In the genomic region with DNA sequence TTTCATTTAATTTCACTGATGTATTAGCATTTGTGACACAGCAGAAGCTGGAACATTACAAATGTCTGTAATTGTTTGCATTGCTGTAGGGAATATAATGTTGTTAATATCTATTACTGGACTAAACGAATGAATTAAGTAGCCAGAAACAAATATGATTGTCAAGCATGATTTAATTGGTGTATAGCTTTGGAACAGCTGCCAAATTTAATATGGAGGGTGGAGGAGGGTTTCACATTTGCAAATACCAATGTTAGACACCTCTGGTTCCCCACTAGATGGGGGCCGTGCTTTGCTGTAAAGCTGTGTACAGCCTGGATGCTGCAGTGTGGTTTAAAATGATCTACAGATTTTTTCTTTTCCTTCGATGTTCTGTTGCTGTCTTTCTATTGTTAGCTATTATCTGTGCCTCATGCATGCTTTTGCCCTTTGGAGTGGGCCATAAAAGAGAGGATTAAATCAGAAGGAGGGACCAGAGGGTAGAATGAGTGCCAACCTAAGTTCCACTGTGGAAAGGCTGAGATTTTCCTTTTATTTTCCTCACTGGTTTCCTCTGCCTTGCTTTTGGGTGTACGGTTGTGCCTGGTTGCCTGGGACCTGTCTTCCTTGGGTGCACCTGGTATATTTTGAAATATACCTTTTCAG, we compare ENCODE assay signal across 7 cellular contexts. TPM values are rescaled to one million over a fixed set of nuclear protein-coding genes. Genes with fewer than 3 reads are reported as not detected.
A peak's percentile ranks its signal among the peaks of the same experiment; 100 is the strongest.
DNase-seq lines count a peak whose midpoint lies in the region; ATAC-seq and TF ChIP-seq lines count a peak whose summit lies in the region.

No MANE protein-coding gene starts in this region.

- ATAC-seq in HG03139 (IDR thresholded peaks at IDR 0.05; ENCODE audit: unreplicated experiment) (no peak), GM21381 (IDR thresholded peaks at IDR 0.05; ENCODE audit: unreplicated experiment) (no peak)

- TF ChIP-seq CTCF in brain microvascular endothelial cell (IDR thresholded peaks at IDR 0.05; ENCODE audit: low read depth, low read length, missing control alignments): peak; percentile 52
- peak; percentile 36 for TF ChIP-seq CTCF in progenitor cell of endocrine pancreas (IDR thresholded peaks at IDR 0.05; ENCODE audit: unreplicated experiment)
- TF ChIP-seq CTCF in transverse colon (IDR thresholded peaks at IDR 0.05): no peak

- no peak overlapping the region for H2AFZ ChIP-seq in GM23248

- H3K79me2 ChIP-seq in GM23248 (ENCODE audit: insufficient read depth): no peaks in the 10 kb centered on the region

- H3K27ac ChIP-seq in GM23248: no peak overlapping the region
- no peak overlapping the region for H3K27ac ChIP-seq in brain microvascular endothelial cell
- no peak overlapping the region for H3K27ac ChIP-seq in transverse colon

- no peaks in the 10 kb centered on the region for H3K27me3 ChIP-seq in GM23248 (replicated peaks; ENCODE audit: insufficient read depth)
- H3K27me3 ChIP-seq in brain microvascular endothelial cell (replicated peaks): no peaks in the 10 kb centered on the region
- no peaks in the 10 kb centered on the region for H3K27me3 ChIP-seq in transverse colon

- no peak overlapping the region for H3K4me2 ChIP-seq in GM23248 (ENCODE audit: unreplicated experiment)

- H3F3A ChIP-seq in GM23248 (ENCODE audit: insufficient read depth): no peaks in the 10 kb centered on the region

- H3K4me1 ChIP-seq in GM23248 (ENCODE audit: insufficient read depth) (no peaks in the 10 kb centered on the region), transverse colon (no peaks in the 10 kb centered on the region)

- no peaks in the 10 kb centered on the region for H3K9me3 Mint-ChIP-seq in progenitor cell of endocrine pancreas (ENCODE audit: low read depth)

- no peak overlapping the region for H3K9ac ChIP-seq in GM23248

- WGBS in GM23248 (ENCODE audit: low coverage in 1 of 2, low lambda C conversion rate in 2 of 2, missing lambda C conversion rate in 2 of 2), 2 experiments: 22 to 23% methylated on average over 4 of the region's 4 CpGs
- 31 to 33% methylated on average over 4 of the region's 4 CpGs for WGBS in transverse colon (ENCODE audit: low coverage in 1 of 2), 2 donors

- H3K36me3 Mint-ChIP-seq in progenitor cell of endocrine pancreas (ENCODE audit: insufficient read depth): no peaks in the 10 kb centered on the region

- H3K27ac Mint-ChIP-seq in progenitor cell of endocrine pancreas: no peak overlapping the region

- no peak overlapping the region for H3K4me3 ChIP-seq in GM23248
- no peak overlapping the region for H3K4me3 ChIP-seq in brain microvascular endothelial cell (ENCODE audit: low read depth, low read length)
- H3K4me3 ChIP-seq in transverse colon: no peak overlapping the region

- TF ChIP-seq POLR2A in transverse colon (IDR thresholded peaks at IDR 0.05): no peak

- DNase-seq in GM23248 (peak; percentile 14), NCI-H2171 treated with DMSO at 0.1 percent for 48 hours (lab: John Stamatoyannopoulos, UW) (peak; percentile 91), brain microvascular endothelial cell (no peak), progenitor cell of endocrine pancreas (ENCODE audit: low spot score, unreplicated experiment) (no peak), transverse colon (no peak)

- in situ Hi-C loops in GM23248 (cut with MboI) (no loop called here), brain microvascular endothelial cell (cut with HindIII; ENCODE audit: low pct_ligation_motif_present, low sequenced_read_pairs) (no loop called here), transverse colon (cut with MboI; ENCODE audit: low pct_ligation_motif_present in 1 of 4, low pct_unique_long_range_greater_than_20kb in 1 of 4, low sequenced_read_pairs in 3 of 4) (no loop called here)

- H4K20me1 ChIP-seq in GM23248 (ENCODE audit: insufficient read depth): no peaks in the 10 kb centered on the region

- no peak overlapping the region for H3K4me3 Mint-ChIP-seq in progenitor cell of endocrine pancreas (ENCODE audit: low read depth)

- intact Hi-C loops in transverse colon (cut with DNase I; ENCODE audit: low total_unique reads): no loop called here

- H3K27me3 Mint-ChIP-seq in progenitor cell of endocrine pancreas: peaks cover 63% of the 10 kb centered on the region

- H3K9me3 ChIP-seq in GM23248 (ENCODE audit: low read depth): no peaks in the 10 kb centered on the region
- H3K9me3 ChIP-seq in transverse colon: no peaks in the 10 kb centered on the region

- no peaks in the 10 kb centered on the region for H3K36me3 ChIP-seq in GM23248 (ENCODE audit: low read depth)
- no peaks in the 10 kb centered on the region for H3K36me3 ChIP-seq in brain microvascular endothelial cell (replicated peaks)
- no peaks in the 10 kb centered on the region for H3K36me3 ChIP-seq in transverse colon

- peaks cover 1% of the 10 kb centered on the region for H3K4me1 Mint-ChIP-seq in progenitor cell of endocrine pancreas (ENCODE audit: low read depth)

- no peaks in the 10 kb centered on the region for H3K9me2 ChIP-seq in GM23248 (ENCODE audit: insufficient read depth)

- no peak for TF ChIP-seq EP300 in transverse colon (IDR thresholded peaks at IDR 0.05; ENCODE audit: low read depth)

RNA-seq across cellular contexts. Expression of gene DNAJB9, which starts 23.1 kb away (rescaled TPM):
- total RNA-seq in GM23248 (2014; rRNA removed; shearing (Covaris generic)): 39.3 and 48.6 TPM in 2 replicates
- 33.4 and 33.8 TPM in 2 replicates for polyA plus RNA-seq in GM23248 (2016; fragmentation: Nextera tagmentation; extraction: Ambion mirVana)
- total RNA-seq in progenitor cell of endocrine pancreas (19.5 TPM in 2 replicates), transverse colon (10 to 100 TPM in 2 of 4 donors, 1 to 10 TPM in 2; 2.8 to 28.3 (median 14.4) TPM)

RNA-seq across cellular contexts. Expression of gene THAP5, which starts 23.2 kb away (rescaled TPM):
- total RNA-seq in GM23248 (2014; rRNA removed; shearing (Covaris generic)): 30.9 and 31.2 TPM in 2 replicates
- 23.3 and 23.8 TPM in 2 replicates for polyA plus RNA-seq in GM23248 (2016; fragmentation: Nextera tagmentation; extraction: Ambion mirVana)
- 19.4 and 21.4 TPM in 2 replicates for total RNA-seq in progenitor cell of endocrine pancreas
- 10 to 100 TPM in 2 of 4 donors, 1 to 10 TPM in 2; 2.2 to 19.1 (median 12.8) TPM for total RNA-seq in transverse colon

Comparison
In these comparisons a context has a peak if more than half of its experiments do, and no peak if none do; other contexts are left out.
1. DNase-seq: peak in GM23248 (single experiment) and NCI-H2171 treated with DMSO at 0.1 percent for 48 hours (single experiment); none in brain microvascular endothelial cell (single experiment), progenitor cell of endocrine pancreas (single experiment) and transverse colon (single experiment).
2. CTCF ChIP-seq: peak in brain microvascular endothelial cell (single experiment) and progenitor cell of endocrine pancreas (single experiment); none in transverse colon (0 of 5).